1 cellular context compared by ENCODE assay signal in the genomic region with DNA sequence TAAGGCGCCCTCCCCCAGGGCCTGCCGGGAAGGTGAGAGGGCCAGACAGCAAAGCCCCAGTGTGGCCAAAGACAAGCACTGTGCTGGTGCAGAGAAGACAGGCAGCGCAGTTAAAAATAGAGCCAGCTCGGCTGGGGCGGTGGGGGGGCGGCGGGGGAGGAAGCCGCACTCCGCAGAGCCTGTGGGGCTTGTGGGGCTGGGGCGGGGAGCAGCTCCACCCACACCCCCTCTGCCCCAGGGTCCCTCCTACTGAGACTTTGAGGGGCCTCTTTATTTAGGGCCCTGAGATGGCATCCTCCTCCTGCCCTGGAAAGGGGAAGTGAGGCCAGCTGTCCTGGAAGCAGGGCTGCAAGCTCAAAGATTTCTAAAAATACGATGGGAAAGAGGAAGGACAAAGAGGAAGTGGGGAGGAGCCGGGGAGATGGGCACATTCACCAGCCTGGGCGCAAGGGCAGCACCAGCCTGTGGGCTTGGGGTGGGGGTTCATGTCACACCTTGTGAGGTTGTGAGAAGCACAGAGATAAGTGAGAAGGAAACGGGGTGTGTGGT.
TF ChIP-seq lines count a peak whose summit lies in the region.

No MANE protein-coding gene starts in this region.

TF ChIP-seq in GM12878, 131 proteins besides CTCF, POLR2A, EP300 and RAD21 (continued from another document and continues in another):
- TF ChIP-seq, protein P1, sequence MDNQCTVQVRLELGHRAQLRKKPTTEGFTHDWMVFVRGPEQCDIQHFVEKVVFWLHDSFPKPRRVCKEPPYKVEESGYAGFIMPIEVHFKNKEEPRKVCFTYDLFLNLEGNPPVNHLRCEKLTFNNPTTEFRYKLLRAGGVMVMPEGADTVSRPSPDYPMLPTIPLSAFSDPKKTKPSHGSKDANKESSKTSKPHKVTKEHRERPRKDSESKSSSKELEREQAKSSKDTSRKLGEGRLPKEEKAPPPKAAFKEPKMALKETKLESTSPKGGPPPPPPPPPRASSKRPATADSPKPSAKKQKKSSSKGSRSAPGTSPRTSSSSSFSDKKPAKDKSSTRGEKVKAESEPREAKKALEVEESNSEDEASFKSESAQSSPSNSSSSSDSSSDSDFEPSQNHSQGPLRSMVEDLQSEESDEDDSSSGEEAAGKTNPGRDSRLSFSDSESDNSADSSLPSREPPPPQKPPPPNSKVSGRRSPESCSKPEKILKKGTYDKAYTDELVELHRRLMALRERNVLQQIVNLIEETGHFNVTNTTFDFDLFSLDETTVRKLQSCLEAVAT (IDR thresholded peaks at IDR 0.05): peak; percentile 40; the same call in 1 of the 2 replicates
- no peak for TF ChIP-seq CBX3 (IDR thresholded peaks at IDR 0.05; ENCODE audit: borderline replicate concordance, low read depth)
- no peak for TF ChIP-seq NR2C2 (IDR thresholded peaks at IDR 0.05; ENCODE audit: borderline replicate concordance, control insufficient read depth, insufficient read length, low read depth)
- TF ChIP-seq FOXK2 (IDR thresholded peaks at IDR 0.05): no peak
- no peak for TF ChIP-seq CHD2 (IDR thresholded peaks at IDR 0.05; ENCODE audit: borderline replicate concordance, low read depth, low read length)
- TF ChIP-seq NRF1 (conservative IDR thresholded peaks at IDR 0.05; ENCODE audit: low read depth, low read length): no peak
- TF ChIP-seq, protein P2, sequence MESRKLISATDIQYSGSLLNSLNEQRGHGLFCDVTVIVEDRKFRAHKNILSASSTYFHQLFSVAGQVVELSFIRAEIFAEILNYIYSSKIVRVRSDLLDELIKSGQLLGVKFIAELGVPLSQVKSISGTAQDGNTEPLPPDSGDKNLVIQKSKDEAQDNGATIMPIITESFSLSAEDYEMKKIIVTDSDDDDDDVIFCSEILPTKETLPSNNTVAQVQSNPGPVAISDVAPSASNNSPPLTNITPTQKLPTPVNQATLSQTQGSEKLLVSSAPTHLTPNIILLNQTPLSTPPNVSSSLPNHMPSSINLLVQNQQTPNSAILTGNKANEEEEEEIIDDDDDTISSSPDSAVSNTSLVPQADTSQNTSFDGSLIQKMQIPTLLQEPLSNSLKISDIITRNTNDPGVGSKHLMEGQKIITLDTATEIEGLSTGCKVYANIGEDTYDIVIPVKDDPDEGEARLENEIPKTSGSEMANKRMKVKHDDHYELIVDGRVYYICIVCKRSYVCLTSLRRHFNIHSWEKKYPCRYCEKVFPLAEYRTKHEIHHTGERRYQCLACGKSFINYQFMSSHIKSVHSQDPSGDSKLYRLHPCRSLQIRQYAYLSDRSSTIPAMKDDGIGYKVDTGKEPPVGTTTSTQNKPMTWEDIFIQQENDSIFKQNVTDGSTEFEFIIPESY (IDR thresholded peaks at IDR 0.05): no peak
- peak in 1 of 2 experiments; percentile 92; a peak in 2 of 3 replicates for TF ChIP-seq EGR1 (IDR thresholded peaks at IDR 0.05; ENCODE audit: borderline replicate concordance in 1 of 2, low read depth in 2 of 2, low read length in 2 of 2)
- TF ChIP-seq SP1 (IDR thresholded peaks at IDR 0.05; ENCODE audit: low read depth, low read length): no peak
- no peak for TF ChIP-seq YY1 (IDR thresholded peaks at IDR 0.05; ENCODE audit: low read depth, low read length)
- TF ChIP-seq ATF7 (IDR thresholded peaks at IDR 0.05; ENCODE audit: low read depth): peak; percentile 52
- no peak for TF ChIP-seq BRCA1 (IDR thresholded peaks at IDR 0.05; ENCODE audit: low read depth, low read length)
- no peak for TF ChIP-seq RFX5 (IDR thresholded peaks at IDR 0.05; ENCODE audit: low read depth, low read length)
- no peak for TF ChIP-seq YBX1 (IDR thresholded peaks at IDR 0.05)
- TF ChIP-seq EZH2 (IDR thresholded peaks at IDR 0.05; ENCODE audit: borderline replicate concordance, control insufficient read depth, low read depth, low read length): no peak
- TF ChIP-seq ZNF207 (IDR thresholded peaks at IDR 0.05; ENCODE audit: borderline replicate concordance): no peak
- TF ChIP-seq SMC3 (IDR thresholded peaks at IDR 0.05; ENCODE audit: borderline replicate concordance, low read length): no peak
- TF ChIP-seq STAT3 (IDR thresholded peaks at IDR 0.05; ENCODE audit: low read depth, low read length): no peak
- TF ChIP-seq NBN (IDR thresholded peaks at IDR 0.05): peak; percentile 96
- TF ChIP-seq, protein P3, sequence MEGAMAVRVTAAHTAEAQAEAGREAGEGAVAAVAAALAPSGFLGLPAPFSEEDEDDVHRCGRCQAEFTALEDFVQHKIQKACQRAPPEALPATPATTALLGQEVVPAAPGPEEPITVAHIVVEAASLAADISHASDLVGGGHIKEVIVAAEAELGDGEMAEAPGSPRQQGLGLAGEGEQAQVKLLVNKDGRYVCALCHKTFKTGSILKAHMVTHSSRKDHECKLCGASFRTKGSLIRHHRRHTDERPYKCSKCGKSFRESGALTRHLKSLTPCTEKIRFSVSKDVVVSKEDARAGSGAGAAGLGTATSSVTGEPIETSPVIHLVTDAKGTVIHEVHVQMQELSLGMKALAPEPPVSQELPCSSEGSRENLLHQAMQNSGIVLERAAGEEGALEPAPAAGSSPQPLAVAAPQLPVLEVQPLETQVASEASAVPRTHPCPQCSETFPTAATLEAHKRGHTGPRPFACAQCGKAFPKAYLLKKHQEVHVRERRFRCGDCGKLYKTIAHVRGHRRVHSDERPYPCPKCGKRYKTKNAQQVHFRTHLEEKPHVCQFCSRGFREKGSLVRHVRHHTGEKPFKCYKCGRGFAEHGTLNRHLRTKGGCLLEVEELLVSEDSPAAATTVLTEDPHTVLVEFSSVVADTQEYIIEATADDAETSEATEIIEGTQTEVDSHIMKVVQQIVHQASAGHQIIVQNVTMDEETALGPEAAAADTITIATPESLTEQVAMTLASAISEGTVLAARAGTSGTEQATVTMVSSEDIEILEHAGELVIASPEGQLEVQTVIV (IDR thresholded peaks at IDR 0.05; ENCODE audit: borderline replicate concordance, partially characterized antibody): no peak
- TF ChIP-seq, protein P4, sequence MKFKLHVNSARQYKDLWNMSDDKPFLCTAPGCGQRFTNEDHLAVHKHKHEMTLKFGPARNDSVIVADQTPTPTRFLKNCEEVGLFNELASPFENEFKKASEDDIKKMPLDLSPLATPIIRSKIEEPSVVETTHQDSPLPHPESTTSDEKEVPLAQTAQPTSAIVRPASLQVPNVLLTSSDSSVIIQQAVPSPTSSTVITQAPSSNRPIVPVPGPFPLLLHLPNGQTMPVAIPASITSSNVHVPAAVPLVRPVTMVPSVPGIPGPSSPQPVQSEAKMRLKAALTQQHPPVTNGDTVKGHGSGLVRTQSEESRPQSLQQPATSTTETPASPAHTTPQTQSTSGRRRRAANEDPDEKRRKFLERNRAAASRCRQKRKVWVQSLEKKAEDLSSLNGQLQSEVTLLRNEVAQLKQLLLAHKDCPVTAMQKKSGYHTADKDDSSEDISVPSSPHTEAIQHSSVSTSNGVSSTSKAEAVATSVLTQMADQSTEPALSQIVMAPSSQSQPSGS (IDR thresholded peaks at IDR 0.05; ENCODE audit: low read length): no peak
- TF ChIP-seq, protein P5, sequence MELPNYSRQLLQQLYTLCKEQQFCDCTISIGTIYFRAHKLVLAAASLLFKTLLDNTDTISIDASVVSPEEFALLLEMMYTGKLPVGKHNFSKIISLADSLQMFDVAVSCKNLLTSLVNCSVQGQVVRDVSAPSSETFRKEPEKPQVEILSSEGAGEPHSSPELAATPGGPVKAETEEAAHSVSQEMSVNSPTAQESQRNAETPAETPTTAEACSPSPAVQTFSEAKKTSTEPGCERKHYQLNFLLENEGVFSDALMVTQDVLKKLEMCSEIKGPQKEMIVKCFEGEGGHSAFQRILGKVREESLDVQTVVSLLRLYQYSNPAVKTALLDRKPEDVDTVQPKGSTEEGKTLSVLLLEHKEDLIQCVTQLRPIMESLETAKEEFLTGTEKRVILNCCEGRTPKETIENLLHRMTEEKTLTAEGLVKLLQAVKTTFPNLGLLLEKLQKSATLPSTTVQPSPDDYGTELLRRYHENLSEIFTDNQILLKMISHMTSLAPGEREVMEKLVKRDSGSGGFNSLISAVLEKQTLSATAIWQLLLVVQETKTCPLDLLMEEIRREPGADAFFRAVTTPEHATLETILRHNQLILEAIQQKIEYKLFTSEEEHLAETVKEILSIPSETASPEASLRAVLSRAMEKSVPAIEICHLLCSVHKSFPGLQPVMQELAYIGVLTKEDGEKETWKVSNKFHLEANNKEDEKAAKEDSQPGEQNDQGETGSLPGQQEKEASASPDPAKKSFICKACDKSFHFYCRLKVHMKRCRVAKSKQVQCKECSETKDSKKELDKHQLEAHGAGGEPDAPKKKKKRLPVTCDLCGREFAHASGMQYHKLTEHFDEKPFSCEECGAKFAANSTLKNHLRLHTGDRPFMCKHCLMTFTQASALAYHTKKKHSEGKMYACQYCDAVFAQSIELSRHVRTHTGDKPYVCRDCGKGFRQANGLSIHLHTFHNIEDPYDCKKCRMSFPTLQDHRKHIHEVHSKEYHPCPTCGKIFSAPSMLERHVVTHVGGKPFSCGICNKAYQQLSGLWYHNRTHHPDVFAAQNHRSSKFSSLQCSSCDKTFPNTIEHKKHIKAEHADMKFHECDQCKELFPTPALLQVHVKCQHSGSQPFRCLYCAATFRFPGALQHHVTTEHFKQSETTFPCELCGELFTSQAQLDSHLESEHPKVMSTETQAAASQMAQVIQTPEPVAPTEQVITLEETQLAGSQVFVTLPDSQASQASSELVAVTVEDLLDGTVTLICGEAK (IDR thresholded peaks at IDR 0.05; ENCODE audit: borderline replicate concordance): no peak
- no peak for TF ChIP-seq ASH2L (IDR thresholded peaks at IDR 0.05; ENCODE audit: borderline replicate concordance, low read depth)
- peak; percentile 99 for TF ChIP-seq IKZF1 (conservative IDR thresholded peaks at IDR 0.05)
- no peak for TF ChIP-seq RB1 (IDR thresholded peaks at IDR 0.05; ENCODE audit: borderline replicate concordance)
- TF ChIP-seq GATAD2B (conservative IDR thresholded peaks at IDR 0.05; ENCODE audit: low read depth): peak; percentile 98
- TF ChIP-seq EED (IDR thresholded peaks at IDR 0.05; ENCODE audit: low read depth): peak; percentile 94
- no peak for TF ChIP-seq SIN3A (IDR thresholded peaks at IDR 0.05; ENCODE audit: low read depth, low read length)
- TF ChIP-seq JUND (IDR thresholded peaks at IDR 0.05; ENCODE audit: low read depth, low read length): no peak
- no peak for TF ChIP-seq SIX5 (IDR thresholded peaks at IDR 0.05; ENCODE audit: low read depth, low read length, severe bottlenecking)
- TF ChIP-seq HDAC6 (IDR thresholded peaks at IDR 0.05; ENCODE audit: unreplicated experiment): no peak
- TF ChIP-seq ZZZ3 (IDR thresholded peaks at IDR 0.05; ENCODE audit: control insufficient read depth, insufficient read length, low read depth): no peak
- no peak for TF ChIP-seq LARP7 (IDR thresholded peaks at IDR 0.05)
- TF ChIP-seq SMAD1 (IDR thresholded peaks at IDR 0.05; ENCODE audit: low read depth, partially characterized antibody): no peak
- no peak for TF ChIP-seq ZSCAN29 (IDR thresholded peaks at IDR 0.05)
- TF ChIP-seq, protein P6, sequence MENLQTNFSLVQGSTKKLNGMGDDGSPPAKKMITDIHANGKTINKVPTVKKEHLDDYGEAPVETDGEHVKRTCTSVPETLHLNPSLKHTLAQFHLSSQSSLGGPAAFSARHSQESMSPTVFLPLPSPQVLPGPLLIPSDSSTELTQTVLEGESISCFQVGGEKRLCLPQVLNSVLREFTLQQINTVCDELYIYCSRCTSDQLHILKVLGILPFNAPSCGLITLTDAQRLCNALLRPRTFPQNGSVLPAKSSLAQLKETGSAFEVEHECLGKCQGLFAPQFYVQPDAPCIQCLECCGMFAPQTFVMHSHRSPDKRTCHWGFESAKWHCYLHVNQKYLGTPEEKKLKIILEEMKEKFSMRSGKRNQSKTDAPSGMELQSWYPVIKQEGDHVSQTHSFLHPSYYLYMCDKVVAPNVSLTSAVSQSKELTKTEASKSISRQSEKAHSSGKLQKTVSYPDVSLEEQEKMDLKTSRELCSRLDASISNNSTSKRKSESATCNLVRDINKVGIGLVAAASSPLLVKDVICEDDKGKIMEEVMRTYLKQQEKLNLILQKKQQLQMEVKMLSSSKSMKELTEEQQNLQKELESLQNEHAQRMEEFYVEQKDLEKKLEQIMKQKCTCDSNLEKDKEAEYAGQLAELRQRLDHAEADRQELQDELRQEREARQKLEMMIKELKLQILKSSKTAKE (IDR thresholded peaks at IDR 0.05; ENCODE audit: low read depth, poor library complexity, severe bottlenecking): no peak
- TF ChIP-seq, protein P7, sequence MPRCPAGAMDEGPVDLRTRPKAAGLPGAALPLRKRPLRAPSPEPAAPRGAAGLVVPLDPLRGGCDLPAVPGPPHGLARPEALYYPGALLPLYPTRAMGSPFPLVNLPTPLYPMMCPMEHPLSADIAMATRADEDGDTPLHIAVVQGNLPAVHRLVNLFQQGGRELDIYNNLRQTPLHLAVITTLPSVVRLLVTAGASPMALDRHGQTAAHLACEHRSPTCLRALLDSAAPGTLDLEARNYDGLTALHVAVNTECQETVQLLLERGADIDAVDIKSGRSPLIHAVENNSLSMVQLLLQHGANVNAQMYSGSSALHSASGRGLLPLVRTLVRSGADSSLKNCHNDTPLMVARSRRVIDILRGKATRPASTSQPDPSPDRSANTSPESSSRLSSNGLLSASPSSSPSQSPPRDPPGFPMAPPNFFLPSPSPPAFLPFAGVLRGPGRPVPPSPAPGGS (IDR thresholded peaks at IDR 0.05; ENCODE audit: borderline replicate concordance, insufficient read depth, low read depth, low read length, poor library complexity, severe bottlenecking): no peak
- TF ChIP-seq, protein P8, sequence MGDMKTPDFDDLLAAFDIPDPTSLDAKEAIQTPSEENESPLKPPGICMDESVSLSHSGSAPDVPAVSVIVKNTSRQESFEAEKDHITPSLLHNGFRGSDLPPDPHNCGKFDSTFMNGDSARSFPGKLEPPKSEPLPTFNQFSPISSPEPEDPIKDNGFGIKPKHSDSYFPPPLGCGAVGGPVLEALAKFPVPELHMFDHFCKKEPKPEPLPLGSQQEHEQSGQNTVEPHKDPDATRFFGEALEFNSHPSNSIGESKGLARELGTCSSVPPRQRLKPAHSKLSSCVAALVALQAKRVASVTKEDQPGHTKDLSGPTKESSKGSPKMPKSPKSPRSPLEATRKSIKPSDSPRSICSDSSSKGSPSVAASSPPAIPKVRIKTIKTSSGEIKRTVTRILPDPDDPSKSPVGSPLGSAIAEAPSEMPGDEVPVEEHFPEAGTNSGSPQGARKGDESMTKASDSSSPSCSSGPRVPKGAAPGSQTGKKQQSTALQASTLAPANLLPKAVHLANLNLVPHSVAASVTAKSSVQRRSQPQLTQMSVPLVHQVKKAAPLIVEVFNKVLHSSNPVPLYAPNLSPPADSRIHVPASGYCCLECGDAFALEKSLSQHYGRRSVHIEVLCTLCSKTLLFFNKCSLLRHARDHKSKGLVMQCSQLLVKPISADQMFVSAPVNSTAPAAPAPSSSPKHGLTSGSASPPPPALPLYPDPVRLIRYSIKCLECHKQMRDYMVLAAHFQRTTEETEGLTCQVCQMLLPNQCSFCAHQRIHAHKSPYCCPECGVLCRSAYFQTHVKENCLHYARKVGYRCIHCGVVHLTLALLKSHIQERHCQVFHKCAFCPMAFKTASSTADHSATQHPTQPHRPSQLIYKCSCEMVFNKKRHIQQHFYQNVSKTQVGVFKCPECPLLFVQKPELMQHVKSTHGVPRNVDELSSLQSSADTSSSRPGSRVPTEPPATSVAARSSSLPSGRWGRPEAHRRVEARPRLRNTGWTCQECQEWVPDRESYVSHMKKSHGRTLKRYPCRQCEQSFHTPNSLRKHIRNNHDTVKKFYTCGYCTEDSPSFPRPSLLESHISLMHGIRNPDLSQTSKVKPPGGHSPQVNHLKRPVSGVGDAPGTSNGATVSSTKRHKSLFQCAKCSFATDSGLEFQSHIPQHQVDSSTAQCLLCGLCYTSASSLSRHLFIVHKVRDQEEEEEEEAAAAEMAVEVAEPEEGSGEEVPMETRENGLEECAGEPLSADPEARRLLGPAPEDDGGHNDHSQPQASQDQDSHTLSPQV (IDR thresholded peaks at IDR 0.05): no peak
- no peak for TF ChIP-seq ZBED1 (IDR thresholded peaks at IDR 0.05; ENCODE audit: borderline replicate concordance)
- TF ChIP-seq POLR2AphosphoS2 (IDR thresholded peaks at IDR 0.05; ENCODE audit: low read depth, low read length): no peak
- TF ChIP-seq MYC (IDR thresholded peaks at IDR 0.05; ENCODE audit: insufficient read depth, insufficient read length, insufficient replicate concordance, low read length, severe bottlenecking): no peak
